20 cellular contexts compared by ENCODE assay signal in the genomic region with DNA sequence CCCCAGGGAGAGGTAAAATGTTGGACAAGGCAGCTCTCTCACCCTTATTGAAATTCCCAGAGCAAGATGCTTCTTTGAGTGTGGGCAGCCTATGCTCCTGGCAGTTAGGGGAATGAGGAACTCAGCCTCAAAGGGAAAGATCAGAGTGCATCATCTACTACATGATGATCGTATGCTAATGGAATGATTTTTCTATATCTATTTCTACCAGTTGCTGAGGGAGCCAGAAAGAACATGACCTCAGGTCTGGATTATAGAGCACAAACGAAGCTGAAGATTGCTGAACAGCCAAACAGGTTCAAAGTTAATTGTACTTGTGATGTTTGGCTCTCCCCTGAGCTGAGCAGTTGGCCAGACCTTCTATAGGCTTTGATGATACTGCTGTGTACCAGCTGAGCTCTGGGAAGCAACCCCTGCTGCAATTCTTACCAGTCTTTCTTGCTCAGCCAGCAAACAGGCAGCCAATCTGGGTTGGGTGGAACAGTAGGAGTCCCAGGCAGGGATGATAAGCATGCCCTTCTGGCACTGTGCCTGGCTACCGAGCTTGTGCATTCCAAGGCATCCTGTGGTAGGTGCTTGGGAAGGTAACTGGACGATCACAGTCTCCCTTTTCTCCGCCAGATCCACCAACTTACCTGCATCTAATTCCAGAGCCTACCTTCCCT. TPM values are rescaled to one million over a fixed set of nuclear protein-coding genes. Genes with fewer than 3 reads are reported as not detected.
DNase-seq lines count a peak whose midpoint lies in the region; ATAC-seq, FAIRE-seq and TF ChIP-seq lines count a peak whose summit lies in the region.
"Had no signal": no experiment of that assay in that cellular context is flagged by ENCODE, and none has a peak within 500 bp of the region (broad histone marks: within the 10 kb centered on the region; RNA-seq: fewer than 3 reads in every experiment).

No MANE protein-coding gene starts in this region.

- 93% methylated on average over 5 of the region's 5 CpGs; no CpG with 5 or more reads in 1 of the 2 experiments for WGBS in H1 (ENCODE audit: extremely low coverage in 1 of 2, insufficient coverage in 1 of 2, insufficient read length in 1 of 2, insufficient replicate concordance in 2 of 2, low coverage in 1 of 2, low lambda C conversion rate in 2 of 2, missing lambda C conversion rate in 1 of 2), 2 experiments
- 61 to 66% (median 62%) methylated on average over 5 of the region's 5 CpGs for WGBS in stomach, 5 donors
- 70 to 81% (median 74%) methylated on average over 5 of the region's 5 CpGs for WGBS in spleen, 5 donors

- H3K4me3 ChIP-seq in H1 (ENCODE audit: extremely low read depth in 1 of 4, insufficient read depth in 2 of 4, low read depth in 3 of 4, low read length in 4 of 4) (no peak overlapping the region), stomach (no peak overlapping the region), spleen (no peak overlapping the region)
- H3K4me3 ChIP-seq: GM23338, PC-9, SJCRH30 had no signal

- H3K36me3 ChIP-seq in H1 (ENCODE audit: control insufficient read depth in 2 of 4, insufficient read depth in 4 of 4, low read length in 3 of 4) (no peaks in the 10 kb centered on the region), stomach (no peaks in the 10 kb centered on the region), spleen (no peaks in the 10 kb centered on the region)
- H3K36me3 ChIP-seq: SJCRH30 had no signal

- TF ChIP-seq CTCF in H1 (IDR thresholded peaks at IDR 0.05; ENCODE audit: control extremely low read depth in 1 of 3, insufficient read depth in 1 of 3, low read depth in 1 of 3, low read length in 3 of 3) (no peak), stomach (IDR thresholded peaks at IDR 0.05) (no peak), spleen (IDR thresholded peaks at IDR 0.05 in 8 of 11, conservative IDR thresholded peaks at IDR 0.05 in 3 of 11) (no peak)

- no peak overlapping the region for H3K4ac ChIP-seq in H1 (replicated peaks; ENCODE audit: insufficient read length, low read depth, low read length)

- H2BK20ac ChIP-seq in H1 (ENCODE audit: low read length) = no peak overlapping the region

- H4K91ac ChIP-seq in H1 (replicated peaks; ENCODE audit: insufficient read length, low read length) = no peak overlapping the region

- H4K5ac ChIP-seq in H1 (ENCODE audit: insufficient read length, low read depth, low read length) = no peak overlapping the region

- H3K4me2 ChIP-seq in H1 (ENCODE audit: insufficient read depth in 1 of 2, low read depth in 2 of 2, low read length in 2 of 2) = no peak overlapping the region
- H3K4me2 ChIP-seq: GM23338, PC-9 had no signal

- CTCF ChIA-PET in H1 (lab: Charles Lee; ENCODE audit: partially characterized antibody) = interaction anchor here (1.0 to 1.1 kb wide), 2 partner anchors 27 to 193 kb away, joined by 3 read pairs; no protein-coding TSS in a partner anchor

- POLR2A ChIA-PET in H1 (lab: Charles Lee; ENCODE audit: partially characterized antibody) = no interaction called here

- no peaks in the 10 kb centered on the region for H3K79me2 ChIP-seq in H1 (ENCODE audit: control insufficient read depth in 1 of 2, insufficient read depth in 2 of 2, low read length in 2 of 2)

- H3K9me3 ChIP-seq in H1 (ENCODE audit: insufficient read depth in 2 of 2, low read depth in 1 of 2, low read length in 1 of 2) = no peaks in the 10 kb centered on the region
- no peaks in the 10 kb centered on the region for H3K9me3 ChIP-seq in stomach
- H3K9me3 ChIP-seq in spleen = no peaks in the 10 kb centered on the region
- H3K9me3 ChIP-seq: SJCRH30 had no signal

- FAIRE-seq in H1 (lab: Jason Lieb, UNC) = no peak
- FAIRE-seq: GM12891 had no signal

- no peaks in the 10 kb centered on the region for H4K20me1 ChIP-seq in H1 (replicated peaks in 1 of 2; ENCODE audit: control insufficient read depth in 1 of 2, insufficient read depth in 2 of 2, low read length in 2 of 2)

- H3K23me2 ChIP-seq in H1 (ENCODE audit: low read depth, low read length) = no peaks in the 10 kb centered on the region

- no peaks in the 10 kb centered on the region for H3K27me3 Mint-ChIP-seq in activated T-cell treated with anti-CD3 and anti-CD28 coated beads, Interleukin-2, amount 50 U/mL, for 72 hours (ENCODE audit: low read depth)
- H3K27me3 Mint-ChIP-seq: CD4-positive, alpha-beta memory T cell had no signal

- no peak overlapping the region for H3K23ac ChIP-seq in H1 (ENCODE audit: insufficient read length)

- H3K4me1 ChIP-seq in H1 (replicated peaks in 1 of 4; ENCODE audit: control insufficient read depth in 3 of 4, insufficient read depth in 4 of 4, low read length in 3 of 4) (no peaks in the 10 kb centered on the region), stomach (no peaks in the 10 kb centered on the region), spleen (no peaks in the 10 kb centered on the region)
- H3K4me1 ChIP-seq: SJCRH30 had no signal

- no peak overlapping the region for H3K27ac Mint-ChIP-seq in activated T-cell treated with anti-CD3 and anti-CD28 coated beads, Interleukin-2, amount 50 U/mL, for 72 hours
- H3K27ac Mint-ChIP-seq: CD4-positive, alpha-beta memory T cell; GM23338 had no signal

- H3K36me3 Mint-ChIP-seq in activated T-cell treated with anti-CD3 and anti-CD28 coated beads, Interleukin-2, amount 50 U/mL, for 72 hours (ENCODE audit: insufficient read depth in 2 of 2) = no peaks in the 10 kb centered on the region
- H3K36me3 Mint-ChIP-seq: CD4-positive, alpha-beta memory T cell had no signal

- no peak overlapping the region for H4K8ac ChIP-seq in H1 (ENCODE audit: extremely low read depth, insufficient read depth, low read length)

- intact Hi-C loops in stomach (cut with DNase I; ENCODE audit: low total_unique reads) = no loop called here
- intact Hi-C loops in spleen (cut with DNase I; ENCODE audit: low total_unique reads) = no loop called here

- H2BK12ac ChIP-seq in H1 (ENCODE audit: low read depth, low read length) = no peak overlapping the region

- H2BK120ac ChIP-seq in H1 (replicated peaks; ENCODE audit: low read depth, low read length) = no peak overlapping the region

- no peak overlapping the region for H2BK15ac ChIP-seq in H1 (ENCODE audit: low read length)

- no peaks in the 10 kb centered on the region for H3K27me3 ChIP-seq in H1 (replicated peaks in 1 of 4; ENCODE audit: control insufficient read depth in 3 of 4, extremely low read depth in 1 of 4, insufficient read depth in 3 of 4, low read length in 3 of 4)
- H3K27me3 ChIP-seq in stomach = no peaks in the 10 kb centered on the region
- no peaks in the 10 kb centered on the region for H3K27me3 ChIP-seq in spleen (replicated peaks in 1 of 7)
- H3K27me3 ChIP-seq: SJCRH30 had no signal

- no peaks in the 10 kb centered on the region for H3K4me1 Mint-ChIP-seq in activated T-cell treated with anti-CD3 and anti-CD28 coated beads, Interleukin-2, amount 50 U/mL, for 72 hours (ENCODE audit: low read depth)
- H3K4me1 Mint-ChIP-seq: CD4-positive, alpha-beta memory T cell; GM23338 had no signal

- H3K4me3 Mint-ChIP-seq in activated T-cell treated with anti-CD3 and anti-CD28 coated beads, Interleukin-2, amount 50 U/mL, for 72 hours = no peak overlapping the region
- H3K4me3 Mint-ChIP-seq: CD4-positive, alpha-beta memory T cell; GM23338 had no signal

- H2AFZ ChIP-seq in H1 (ENCODE audit: low read length) = 0 out of 2 replicates have a peak overlapping the region, but pooled peaks have one; percentile 42
- H2AFZ ChIP-seq: GM23338, PC-9 had no signal

- H3K9ac ChIP-seq in H1 (replicated peaks in 1 of 4; ENCODE audit: extremely low read depth in 1 of 4, low read depth in 3 of 4, low read length in 3 of 4) = no peak overlapping the region; a peak in 1 of 7 replicates

- no peaks in the 10 kb centered on the region for H3K79me1 ChIP-seq in H1 (ENCODE audit: low read depth, low read length)

- no peak for TF ChIP-seq EP300 in H1 (IDR thresholded peaks at IDR 0.05; ENCODE audit: borderline replicate concordance in 1 of 2, low read depth in 2 of 2, low read length in 2 of 2)
- TF ChIP-seq EP300 in stomach (IDR thresholded peaks at IDR 0.05) = no peak

- TF ChIP-seq RAD21 in H1 (IDR thresholded peaks at IDR 0.05 in 1 of 2, conservative IDR thresholded peaks at IDR 0.05 in 1 of 2; ENCODE audit: low read depth in 2 of 2, low read length in 2 of 2) = no peak

- no peak overlapping the region for H3K14ac ChIP-seq in H1 (ENCODE audit: insufficient read length)

- no peak overlapping the region for H2BK5ac ChIP-seq in H1 (ENCODE audit: low read depth, low read length)

- no peak for ATAC-seq in activated T-cell treated with anti-CD3 and anti-CD28 coated beads, Interleukin-2, amount 50 U/mL, for 72 hours (replicated peaks in 1 of 2)
- ATAC-seq: GM23338 had no signal

- H3K18ac ChIP-seq in H1 (ENCODE audit: extremely low read depth, low read length) = no peak overlapping the region

- peak; percentile 6 for DNase-seq in Daoy (ENCODE audit: low read depth)
- peak; percentile 8 for DNase-seq in M059J (ENCODE audit: low read depth)
- no peak for DNase-seq in H1 (ENCODE audit: low read depth in 1 of 2, low spot score in 2 of 2)
- DNase-seq in stomach = peak; percentile 51
- DNase-seq in activated T-cell treated with anti-CD3 and anti-CD28 coated beads, Interleukin-2, amount 50 U/mL, for 72 hours = no peak
- DNase-seq in spleen = no peak
- DNase-seq in UCSD-AML1 (lab: John Stamatoyannopoulos, UW; ENCODE audit: unreplicated experiment) = no peak
- DNase-seq: Calu3; CD4-positive, alpha-beta memory T cell; DMS79; GF-D8; NCI-H1417 treated with DMSO at 0.1 percent for 48 hours; NCI-H2029; NCI-H2171; NCI-H510A; NCI-H774; PC-9; SJCRH30 had no signal

- peaks cover 1 to 9% of the 10 kb centered on the region in 2 donors for H3K9me3 Mint-ChIP-seq in activated T-cell treated with anti-CD3 and anti-CD28 coated beads, Interleukin-2, amount 50 U/mL, for 72 hours
- H3K9me3 Mint-ChIP-seq: GM23338 had no signal

- TF ChIP-seq POLR2A in H1 (IDR thresholded peaks at IDR 0.05; ENCODE audit: control extremely low read depth in 1 of 2, low read depth in 2 of 2, low read length in 2 of 2) = no peak
- TF ChIP-seq POLR2A in stomach (IDR thresholded peaks at IDR 0.05) = no peak
- TF ChIP-seq POLR2A in spleen (IDR thresholded peaks at IDR 0.05) = no peak

- H2AK5ac ChIP-seq in H1 (ENCODE audit: low read depth, low read length) = no peak overlapping the region

- H3K27ac ChIP-seq in H1 (ENCODE audit: low read depth, low read length) (no peak overlapping the region), stomach (no peak overlapping the region), spleen (no peak overlapping the region)
- H3K27ac ChIP-seq: PC-9, SJCRH30 had no signal

- H3K56ac ChIP-seq in H1 (replicated peaks; ENCODE audit: insufficient read length, low read depth, low read length) = no peak overlapping the region

RNA-seq across cellular contexts. Expression of gene FBXL7, which starts 10.3 kb away (rescaled TPM):
- total RNA-seq in Daoy (2014; rRNA removed; shearing (Covaris generic)) = 0.92 and 3.0 TPM in 2 replicates
- total RNA-seq in M059J (2014; rRNA removed; shearing (Covaris generic)) = 9.7 and 12.5 TPM in 2 replicates
- total RNA-seq in H1 (2021; fragmentation: NEBNext Ultra II Directional; extraction: Animal tissue kit (Norgen Biotek cat#: 25700)) = 17.8 and 19.1 TPM in 2 replicates
- polyA plus RNA-seq in H1 (2011; rRNA removed) (17.7 and 25.9 TPM in 2 replicates), stomach (1 to 10 TPM; 3.6 to 9.8 (median 5.7) TPM), spleen (1 to 10 TPM; 1.1 to 2.6 (median 1.4) TPM)
- 12.4 TPM for polyA plus RNA-seq in H1 (2011; cell fraction: cytosol; rRNA removed)
- 26.1 TPM for polyA plus RNA-seq in H1 (2011; cell fraction: nucleus; rRNA removed)
- 13.0 to 18.0 TPM (median 14.7 TPM) in 4 replicates for polyA plus RNA-seq in H1 (2012, experiment 1 of 2)
- polyA plus RNA-seq in H1 (2012, experiment 2 of 2) = 8.3 TPM
- polyA plus RNA-seq in H1 (2013, experiment 1 of 2) = 11.1 TPM
- polyA plus RNA-seq in H1 (2013, experiment 2 of 2) = 11.7 TPM
- polyA minus RNA-seq in H1 (2011; rRNA and poly(A)+ RNA removed) = 16.8 and 19.1 TPM in 2 replicates
- polyA minus RNA-seq in H1 (2011; cell fraction: cytosol; rRNA and poly(A)+ RNA removed) = 19.0 TPM
- polyA minus RNA-seq in H1 (2011; cell fraction: nucleus; rRNA and poly(A)+ RNA removed) = 34.4 TPM
- total RNA-seq in stomach (10 to 100 TPM in 2 of 5 donors, 1 to 10 TPM in 3; 4.1 to 17.1 (median 7.9) TPM), spleen (10 to 100 TPM in 4 of 7 donors, 1 to 10 TPM in 3; 5.5 to 12.9 (median 10.3) TPM)
- total RNA-seq in activated T-cell treated with anti-CD3 and anti-CD28 coated beads, Interleukin-2, amount 50 U/mL, for 72 hours = not detected
- total RNA-seq: Calu3; CD4-positive, alpha-beta memory T cell; PC-9 had no signal
- polyA plus RNA-seq: CD4-positive, alpha-beta memory T cell had no signal

Comparison
In these comparisons a context has a peak if more than half of its experiments do, and no peak if none do; other contexts are left out.
1. DNase-seq: peak in Daoy (single experiment), M059J (single experiment) and stomach (single experiment); none in H1 (0 of 2), activated T-cell treated with anti-CD3 and anti-CD28 coated beads, Interleukin-2, amount 50 U/mL, for 72 hours (0 of 2), spleen (single experiment) and UCSD-AML1 (single experiment).